In genomic region chr7:84981038-84981601, GRCh38 we compare ENCODE assay signal across 1 cellular context.
TF ChIP-seq lines count a peak whose summit lies in the region.

No MANE protein-coding gene starts in this region.

TF ChIP-seq in IMR-90, 13 proteins besides CTCF, POLR2A, EP300 and RAD21 (continued from another document):
- TF ChIP-seq USF2 (IDR thresholded peaks at IDR 0.05; ENCODE audit: low read depth, low read length) (no peak), MAFK (IDR thresholded peaks at IDR 0.05; ENCODE audit: low read depth, low read length) (no peak), RCOR1 (IDR thresholded peaks at IDR 0.05; ENCODE audit: insufficient replicate concordance, low read length) (no peak), BHLHE40 (IDR thresholded peaks at IDR 0.05; ENCODE audit: low read depth, low read length) (no peak), NFE2L2 (IDR thresholded peaks at IDR 0.05; ENCODE audit: low read depth, low read length) (no peak), MAZ (IDR thresholded peaks at IDR 0.05; ENCODE audit: borderline replicate concordance, low read depth, low read length) (no peak), RFX5 (IDR thresholded peaks at IDR 0.05; ENCODE audit: low read depth, low read length) (no peak), SMC3 (IDR thresholded peaks at IDR 0.05; ENCODE audit: low read depth, low read length) (no peak), CEBPB (IDR thresholded peaks at IDR 0.05; ENCODE audit: low read depth, low read length) (no peak), ELK1 (IDR thresholded peaks at IDR 0.05; ENCODE audit: borderline replicate concordance, low read depth, low read length) (no peak)
